Comparison of ENCODE assay signal across 24 cellular contexts in genomic region chr20:48331518-48332286, GRCh38.
"Had no signal": no experiment of that assay in that cellular context is flagged by ENCODE, and none has a peak within 500 bp of the region (broad histone marks: within the 10 kb centered on the region; RNA-seq: fewer than 3 reads in every experiment).

No MANE protein-coding gene starts in this region.

- H3K36me3 ChIP-seq: breast epithelium, Peyer's patch, SJCRH30 had no signal

- H3K36me3 Mint-ChIP-seq: activated naive CD4-positive, alpha-beta T cell treated with anti-CD3 and anti-CD28 coated beads, Interleukin-2, amount 50 U/mL, for 24 hours had no signal

- H3K4me2 ChIP-seq: SK-N-SH had no signal

- H3K27ac ChIP-seq: breast epithelium, Peyer's patch, RWPE1, SJCRH30, VCaP had no signal

- H3K9ac ChIP-seq: SK-N-SH had no signal

- H3K4me1 ChIP-seq: breast epithelium, Peyer's patch had no signal

- DNase-seq: activated CD4-positive, alpha-beta T cell treated with anti-CD3 and anti-CD28 coated beads for 4 hours; activated CD4-positive, CD25-positive, alpha-beta regulatory T cell; activated CD8-positive, alpha-beta memory T cell treated with anti-CD3 and anti-CD28 coated beads, Interleukin-2, amount 50 U/mL, for 48 hours; activated CD8-positive, alpha-beta T cell treated with anti-CD3 and anti-CD28 coated beads for 36 hours; activated T-cell treated with anti-CD3 and anti-CD28 coated beads, Interleukin-2, amount 50 U/mL, for 1 hour; aorta; caudate nucleus; MM.1S; NCI-H1105 treated with DMSO at 0.1 percent for 48 hours; NCI-H146; NCI-H187 treated with DMSO at 0.1 percent for 48 hours; NCI-H345; NCI-H510A; NCI-H526 treated with DMSO at 0.1 percent for 48 hours; NCI-H82; Peyer's patch; Right ventricle myocardium superior; SJCRH30; SK-N-SH; T-helper 1 cell had no signal

- ATAC-seq: activated CD8-positive, alpha-beta T cell treated with anti-CD3 and anti-CD28 coated beads for 36 hours had no signal

- H3K4me3 Mint-ChIP-seq: activated CD8-positive, alpha-beta T cell treated with anti-CD3 and anti-CD28 coated beads for 36 hours; activated naive CD4-positive, alpha-beta T cell treated with anti-CD3 and anti-CD28 coated beads, Interleukin-2, amount 50 U/mL, for 24 hours had no signal

- H3K9me3 ChIP-seq: breast epithelium, Peyer's patch, SJCRH30, SK-N-SH had no signal

- H3K27me3 ChIP-seq: Peyer's patch, SJCRH30 had no signal

- H3K27ac Mint-ChIP-seq: activated CD8-positive, alpha-beta T cell treated with anti-CD3 and anti-CD28 coated beads for 36 hours; activated naive CD4-positive, alpha-beta T cell treated with anti-CD3 and anti-CD28 coated beads, Interleukin-2, amount 50 U/mL, for 24 hours had no signal

- H3K4me3 ChIP-seq: breast epithelium, Peyer's patch, SJCRH30 had no signal

- H3K4me1 Mint-ChIP-seq: activated naive CD4-positive, alpha-beta T cell treated with anti-CD3 and anti-CD28 coated beads, Interleukin-2, amount 50 U/mL, for 24 hours had no signal

- H3K9me3 Mint-ChIP-seq: activated CD8-positive, alpha-beta T cell treated with anti-CD3 and anti-CD28 coated beads for 36 hours; activated naive CD4-positive, alpha-beta T cell treated with anti-CD3 and anti-CD28 coated beads, Interleukin-2, amount 50 U/mL, for 24 hours had no signal
